23 cellular contexts compared by ENCODE assay signal in the genomic region with DNA sequence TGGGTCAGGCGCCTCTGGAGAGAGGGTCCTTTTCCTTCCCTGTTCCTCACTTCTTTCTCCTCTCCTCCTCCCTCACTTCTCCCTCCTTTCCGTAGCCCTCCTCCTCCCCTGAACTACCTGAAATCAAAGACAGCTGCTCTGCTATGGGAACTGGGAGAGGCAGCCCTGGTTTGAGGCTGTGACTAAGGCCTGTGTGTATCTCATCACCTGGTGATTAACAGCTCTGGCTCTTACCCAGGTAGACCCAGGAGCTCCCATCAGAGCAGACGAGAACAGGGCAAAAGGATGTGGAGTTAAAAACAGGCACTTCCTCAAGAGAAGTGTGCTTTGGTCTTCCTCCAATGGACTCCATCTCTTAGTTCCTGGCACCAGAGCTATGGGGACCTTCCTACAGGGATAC. TPM values are rescaled to one million over a fixed set of nuclear protein-coding genes. Genes with fewer than 3 reads are reported as not detected.
DNase-seq lines count a peak whose midpoint lies in the region; ATAC-seq and TF ChIP-seq lines count a peak whose summit lies in the region.
"Had no signal": no experiment of that assay in that cellular context is flagged by ENCODE, and none has a peak within 500 bp of the region (broad histone marks: within the 10 kb centered on the region; RNA-seq: fewer than 3 reads in every experiment).

No MANE protein-coding gene starts in this region.

- H3K27me3 ChIP-seq in colonic mucosa (no peaks in the 10 kb centered on the region), vagina (no peaks in the 10 kb centered on the region)

- no peak for TF ChIP-seq POLR2A in vagina (IDR thresholded peaks at IDR 0.05)

- no peak for ATAC-seq in HG03139 (IDR thresholded peaks at IDR 0.05; ENCODE audit: unreplicated experiment)
- ATAC-seq: A549 had no signal

- intact Hi-C loops in colonic mucosa (cut with DNase I) = no loop called here
- intact Hi-C loops in vagina (cut with DNase I) = no loop called here

- no peaks in the 10 kb centered on the region for H3K9me3 ChIP-seq in colonic mucosa
- no peaks in the 10 kb centered on the region for H3K9me3 ChIP-seq in vagina
- H3K9me3 ChIP-seq: A549, Caco-2 had no signal

- H3K36me3 ChIP-seq in colonic mucosa = no peaks in the 10 kb centered on the region
- H3K36me3 ChIP-seq in vagina = no peaks in the 10 kb centered on the region

- peak; percentile 12 for DNase-seq in COR-L47 (lab: John Stamatoyannopoulos, UW)
- peak; percentile 82 for DNase-seq in NCI-H69 (lab: John Stamatoyannopoulos, UW)
- DNase-seq in colonic mucosa = peak; percentile 32
- peak; percentile 84 for DNase-seq in kidney tubule cell (ENCODE audit: low spot score)
- DNase-seq in NCI-H226 = no peak
- no peak for DNase-seq in cerebellar nuclear complex (lab: John Stamatoyannopoulos, UW)
- no peak for DNase-seq in vagina (ENCODE audit: extremely low spot score in 2 of 2)
- DNase-seq: Caco-2, DMS153, IMR-90, MV-4-11, NCI-H1694, NCI-H2081, NCI-H748 treated with DMSO at 0.1 percent for 48 hours, Right ventricle myocardium superior had no signal

- H3K27ac ChIP-seq in colonic mucosa (no peak overlapping the region), vagina (no peak overlapping the region)
- H3K27ac ChIP-seq: A549, KMS-11 had no signal

- no peak overlapping the region for H3K9ac ChIP-seq in colonic mucosa (ENCODE audit: low read depth in 2 of 2, low read length in 2 of 2)
- H3K9ac ChIP-seq: KMS-11 had no signal

- peaks cover 3% of the 10 kb centered on the region for H3K4me1 ChIP-seq in colonic mucosa
- H3K4me1 ChIP-seq in vagina = no peaks in the 10 kb centered on the region
- H3K4me1 ChIP-seq: A549 had no signal

- no peak for TF ChIP-seq CTCF in colonic mucosa (IDR thresholded peaks at IDR 0.05)
- TF ChIP-seq CTCF in vagina (IDR thresholded peaks at IDR 0.05) = no peak

- H3K4me3 ChIP-seq in colonic mucosa (no peak overlapping the region), vagina (no peak overlapping the region)
- H3K4me3 ChIP-seq: A549 had no signal

RNA-seq across cellular contexts. Expression of gene ISX, which starts 5.8 kb away (rescaled TPM):
- total RNA-seq in colonic mucosa (10 to 100 TPM; 36.4 to 53.1 TPM), vagina (not detected)
- total RNA-seq: B cell, H1, IMR-90, NCI-H460, OCI-LY7, Right ventricle myocardium superior, SK-MEL-5 had no signal

Comparison
In these comparisons a context has a peak if more than half of its experiments do, and no peak if none do; other contexts are left out.
1. DNase-seq: peak in COR-L47 (single experiment), NCI-H69 (single experiment), colonic mucosa (single experiment) and kidney tubule cell (single experiment); none in NCI-H226 (single experiment), cerebellar nuclear complex (0 of 2) and vagina (0 of 2).
2. RNA of gene ISX, which starts 5.8 kb away (total RNA-seq): 36.4 to 53.1 TPM in colonic mucosa; not detected in vagina (single experiment); every median in the first group is over 10 times any median in the second.